1 cellular context compared by ENCODE assay signal in the genomic region with DNA sequence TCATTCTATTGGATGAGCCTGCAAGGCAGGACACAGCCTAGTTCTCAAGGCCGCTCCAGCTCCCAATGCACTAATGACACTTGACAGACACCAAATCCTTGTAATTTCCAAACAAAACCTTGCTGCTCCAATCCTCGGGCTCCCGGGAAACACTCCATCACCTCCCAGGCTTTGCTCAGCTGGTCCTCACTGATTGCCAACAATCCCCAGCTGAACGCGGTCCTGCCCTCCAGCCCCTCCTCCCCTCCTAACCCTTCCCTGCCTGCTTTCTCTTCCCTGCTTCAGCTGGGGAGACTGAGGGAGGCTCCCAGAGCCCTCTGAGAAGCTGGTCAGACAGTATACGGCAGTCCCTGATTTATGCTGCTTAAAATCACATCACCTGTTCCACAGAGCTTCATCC.
TF ChIP-seq lines count a peak whose summit lies in the region.

No MANE protein-coding gene starts in this region.

TF ChIP-seq in GM23338, 12 proteins besides CTCF, POLR2A, EP300 and RAD21 (continued from another document):
- TF ChIP-seq POLR2AphosphoS5 (IDR thresholded peaks at IDR 0.05; ENCODE audit: low read depth) (no peak), STAT1 (IDR thresholded peaks at IDR 0.05; ENCODE audit: unreplicated experiment) (no peak), JUNB (IDR thresholded peaks at IDR 0.05; ENCODE audit: unreplicated experiment) (no peak)
- TF ChIP-seq, protein P1, sequence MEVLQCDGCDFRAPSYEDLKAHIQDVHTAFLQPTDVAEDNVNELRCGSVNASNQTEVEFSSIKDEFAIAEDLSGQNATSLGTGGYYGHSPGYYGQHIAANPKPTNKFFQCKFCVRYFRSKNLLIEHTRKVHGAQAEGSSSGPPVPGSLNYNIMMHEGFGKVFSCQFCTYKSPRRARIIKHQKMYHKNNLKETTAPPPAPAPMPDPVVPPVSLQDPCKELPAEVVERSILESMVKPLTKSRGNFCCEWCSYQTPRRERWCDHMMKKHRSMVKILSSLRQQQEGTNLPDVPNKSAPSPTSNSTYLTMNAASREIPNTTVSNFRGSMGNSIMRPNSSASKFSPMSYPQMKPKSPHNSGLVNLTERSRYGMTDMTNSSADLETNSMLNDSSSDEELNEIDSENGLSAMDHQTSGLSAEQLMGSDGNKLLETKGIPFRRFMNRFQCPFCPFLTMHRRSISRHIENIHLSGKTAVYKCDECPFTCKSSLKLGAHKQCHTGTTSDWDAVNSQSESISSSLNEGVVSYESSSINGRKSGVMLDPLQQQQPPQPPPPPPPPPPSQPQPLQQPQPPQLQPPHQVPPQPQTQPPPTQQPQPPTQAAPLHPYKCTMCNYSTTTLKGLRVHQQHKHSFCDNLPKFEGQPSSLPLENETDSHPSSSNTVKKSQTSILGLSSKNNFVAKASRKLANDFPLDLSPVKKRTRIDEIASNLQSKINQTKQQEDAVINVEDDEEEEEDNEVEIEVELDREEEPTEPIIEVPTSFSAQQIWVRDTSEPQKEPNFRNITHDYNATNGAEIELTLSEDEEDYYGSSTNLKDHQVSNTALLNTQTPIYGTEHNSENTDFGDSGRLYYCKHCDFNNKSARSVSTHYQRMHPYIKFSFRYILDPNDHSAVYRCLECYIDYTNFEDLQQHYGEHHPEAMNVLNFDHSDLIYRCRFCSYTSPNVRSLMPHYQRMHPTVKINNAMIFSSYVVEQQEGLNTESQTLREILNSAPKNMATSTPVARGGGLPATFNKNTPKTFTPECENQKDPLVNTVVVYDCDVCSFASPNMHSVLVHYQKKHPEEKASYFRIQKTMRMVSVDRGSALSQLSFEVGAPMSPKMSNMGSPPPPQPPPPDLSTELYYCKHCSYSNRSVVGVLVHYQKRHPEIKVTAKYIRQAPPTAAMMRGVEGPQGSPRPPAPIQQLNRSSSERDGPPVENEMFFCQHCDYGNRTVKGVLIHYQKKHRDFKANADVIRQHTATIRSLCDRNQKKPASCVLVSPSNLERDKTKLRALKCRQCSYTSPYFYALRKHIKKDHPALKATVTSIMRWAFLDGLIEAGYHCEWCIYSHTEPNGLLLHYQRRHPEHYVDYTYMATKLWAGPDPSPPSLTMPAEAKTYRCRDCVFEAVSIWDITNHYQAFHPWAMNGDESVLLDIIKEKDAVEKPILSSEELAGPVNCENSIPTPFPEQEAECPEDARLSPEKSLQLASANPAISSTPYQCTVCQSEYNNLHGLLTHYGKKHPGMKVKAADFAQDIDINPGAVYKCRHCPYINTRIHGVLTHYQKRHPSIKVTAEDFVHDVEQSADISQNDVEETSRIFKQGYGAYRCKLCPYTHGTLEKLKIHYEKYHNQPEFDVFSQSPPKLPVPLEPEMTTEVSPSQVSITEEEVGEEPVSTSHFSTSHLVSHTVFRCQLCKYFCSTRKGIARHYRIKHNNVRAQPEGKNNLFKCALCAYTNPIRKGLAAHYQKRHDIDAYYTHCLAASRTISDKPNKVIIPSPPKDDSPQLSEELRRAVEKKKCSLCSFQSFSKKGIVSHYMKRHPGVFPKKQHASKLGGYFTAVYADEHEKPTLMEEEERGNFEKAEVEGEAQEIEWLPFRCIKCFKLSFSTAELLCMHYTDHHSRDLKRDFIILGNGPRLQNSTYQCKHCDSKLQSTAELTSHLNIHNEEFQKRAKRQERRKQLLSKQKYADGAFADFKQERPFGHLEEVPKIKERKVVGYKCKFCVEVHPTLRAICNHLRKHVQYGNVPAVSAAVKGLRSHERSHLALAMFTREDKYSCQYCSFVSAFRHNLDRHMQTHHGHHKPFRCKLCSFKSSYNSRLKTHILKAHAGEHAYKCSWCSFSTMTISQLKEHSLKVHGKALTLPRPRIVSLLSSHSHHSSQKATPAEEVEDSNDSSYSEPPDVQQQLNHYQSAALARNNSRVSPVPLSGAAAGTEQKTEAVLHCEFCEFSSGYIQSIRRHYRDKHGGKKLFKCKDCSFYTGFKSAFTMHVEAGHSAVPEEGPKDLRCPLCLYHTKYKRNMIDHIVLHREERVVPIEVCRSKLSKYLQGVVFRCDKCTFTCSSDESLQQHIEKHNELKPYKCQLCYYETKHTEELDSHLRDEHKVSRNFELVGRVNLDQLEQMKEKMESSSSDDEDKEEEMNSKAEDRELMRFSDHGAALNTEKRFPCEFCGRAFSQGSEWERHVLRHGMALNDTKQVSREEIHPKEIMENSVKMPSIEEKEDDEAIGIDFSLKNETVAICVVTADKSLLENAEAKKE (CRISPR knock-in tag; IDR thresholded peaks at IDR 0.05), result no peak
- TF ChIP-seq, protein P2, sequence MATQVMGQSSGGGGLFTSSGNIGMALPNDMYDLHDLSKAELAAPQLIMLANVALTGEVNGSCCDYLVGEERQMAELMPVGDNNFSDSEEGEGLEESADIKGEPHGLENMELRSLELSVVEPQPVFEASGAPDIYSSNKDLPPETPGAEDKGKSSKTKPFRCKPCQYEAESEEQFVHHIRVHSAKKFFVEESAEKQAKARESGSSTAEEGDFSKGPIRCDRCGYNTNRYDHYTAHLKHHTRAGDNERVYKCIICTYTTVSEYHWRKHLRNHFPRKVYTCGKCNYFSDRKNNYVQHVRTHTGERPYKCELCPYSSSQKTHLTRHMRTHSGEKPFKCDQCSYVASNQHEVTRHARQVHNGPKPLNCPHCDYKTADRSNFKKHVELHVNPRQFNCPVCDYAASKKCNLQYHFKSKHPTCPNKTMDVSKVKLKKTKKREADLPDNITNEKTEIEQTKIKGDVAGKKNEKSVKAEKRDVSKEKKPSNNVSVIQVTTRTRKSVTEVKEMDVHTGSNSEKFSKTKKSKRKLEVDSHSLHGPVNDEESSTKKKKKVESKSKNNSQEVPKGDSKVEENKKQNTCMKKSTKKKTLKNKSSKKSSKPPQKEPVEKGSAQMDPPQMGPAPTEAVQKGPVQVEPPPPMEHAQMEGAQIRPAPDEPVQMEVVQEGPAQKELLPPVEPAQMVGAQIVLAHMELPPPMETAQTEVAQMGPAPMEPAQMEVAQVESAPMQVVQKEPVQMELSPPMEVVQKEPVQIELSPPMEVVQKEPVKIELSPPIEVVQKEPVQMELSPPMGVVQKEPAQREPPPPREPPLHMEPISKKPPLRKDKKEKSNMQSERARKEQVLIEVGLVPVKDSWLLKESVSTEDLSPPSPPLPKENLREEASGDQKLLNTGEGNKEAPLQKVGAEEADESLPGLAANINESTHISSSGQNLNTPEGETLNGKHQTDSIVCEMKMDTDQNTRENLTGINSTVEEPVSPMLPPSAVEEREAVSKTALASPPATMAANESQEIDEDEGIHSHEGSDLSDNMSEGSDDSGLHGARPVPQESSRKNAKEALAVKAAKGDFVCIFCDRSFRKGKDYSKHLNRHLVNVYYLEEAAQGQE (IDR thresholded peaks at IDR 0.05; ENCODE audit: unreplicated experiment), result no peak
